In genomic region chr5:31770157-31770556, GRCh38 we compare ENCODE assay signal across 13 cellular contexts.
"Had no signal": no experiment of that assay in that cellular context is flagged by ENCODE, and none has a peak within 500 bp of the region (broad histone marks: within the 10 kb centered on the region; RNA-seq: fewer than 3 reads in every experiment).

No MANE protein-coding gene starts in this region.

- H3K36me3 ChIP-seq: cardiac muscle cell, upper lobe of right lung, WERI-Rb-1 had no signal

- H3K27ac ChIP-seq: cardiac muscle cell, hepatocyte, upper lobe of right lung, WERI-Rb-1 had no signal

- ATAC-seq: activated CD4-positive, alpha-beta T cell treated with anti-CD3 and anti-CD28 coated beads for 36 hours; naive thymus-derived CD8-positive, alpha-beta T cell; upper lobe of right lung had no signal

- H3K9me3 ChIP-seq: upper lobe of right lung had no signal

- H3K4me1 ChIP-seq: upper lobe of right lung had no signal

- H3K27me3 ChIP-seq: cardiac muscle cell, upper lobe of right lung had no signal

- DNase-seq: activated CD4-positive, alpha-beta T cell treated with anti-CD3 and anti-CD28 coated beads for 36 hours; activated CD4-positive, alpha-beta T cell treated with anti-CD3 and anti-CD28 coated beads, Interleukin-2, amount 50 U/mL, for 48 hours; amniotic stem cell; dermis blood vessel endothelial cell; effector memory CD4-positive, alpha-beta T cell; mesenchymal stem cell; naive thymus-derived CD8-positive, alpha-beta T cell; stimulated activated CD8-positive, alpha-beta memory T cell treated with anti-CD3 and anti-CD28 coated beads, Interleukin-4, amount 100 ng/mL, for 48 hours; stimulated activated naive CD4-positive, alpha-beta T cell; upper lobe of right lung; WERI-Rb-1 had no signal

- H3K4me3 ChIP-seq: cardiac muscle cell, hepatocyte, upper lobe of right lung had no signal
